In genomic region chr3:97911459-97911858, GRCh38 we compare ENCODE assay signal across 20 cellular contexts.
DNase-seq lines count a peak whose midpoint lies in the region; ATAC-seq and TF ChIP-seq lines count a peak whose summit lies in the region.
"Had no signal": no experiment of that assay in that cellular context is flagged by ENCODE, and none has a peak within 500 bp of the region (broad histone marks: within the 10 kb centered on the region; RNA-seq: fewer than 3 reads in every experiment).

No MANE protein-coding gene starts in this region.

- peaks cover 29% of the 10 kb centered on the region for H3K4me1 Mint-ChIP-seq in activated CD8-positive, alpha-beta memory T cell treated with anti-CD3 and anti-CD28 coated beads, Interleukin-2, amount 10 ng/mL, durations not matched to agents 7 days and 5 days
- H3K4me1 Mint-ChIP-seq in CD8-positive, alpha-beta memory T cell, result peaks cover 31 to 43% (median 42%) of the 10 kb centered on the region in 3 donors
- peaks cover 15 to 32% (median 21%) of the 10 kb centered on the region in 7 donors for H3K4me1 Mint-ChIP-seq in naive thymus-derived CD4-positive, alpha-beta T cell

- H3K36me3 Mint-ChIP-seq in activated CD8-positive, alpha-beta memory T cell treated with anti-CD3 and anti-CD28 coated beads, Interleukin-2, amount 10 ng/mL, durations not matched to agents 7 days and 5 days, result peaks cover 27% of the 10 kb centered on the region
- H3K36me3 Mint-ChIP-seq in CD8-positive, alpha-beta memory T cell, result peaks cover 0 to 1% (median 0%) of the 10 kb centered on the region in 3 donors
- H3K36me3 Mint-ChIP-seq in naive thymus-derived CD4-positive, alpha-beta T cell, result peaks cover 0 to 48% (median 9%) of the 10 kb centered on the region in 5 donors

- no peaks in the 10 kb centered on the region for H3K27me3 Mint-ChIP-seq in activated CD8-positive, alpha-beta memory T cell treated with anti-CD3 and anti-CD28 coated beads, Interleukin-2, amount 10 ng/mL, durations not matched to agents 7 days and 5 days
- no peaks in the 10 kb centered on the region for H3K27me3 Mint-ChIP-seq in CD8-positive, alpha-beta memory T cell
- H3K27me3 Mint-ChIP-seq in naive thymus-derived CD4-positive, alpha-beta T cell, result no peaks in the 10 kb centered on the region

- no peak overlapping the region for H3K4me3 Mint-ChIP-seq in activated CD8-positive, alpha-beta memory T cell treated with anti-CD3 and anti-CD28 coated beads, Interleukin-2, amount 10 ng/mL, durations not matched to agents 7 days and 5 days
- H3K4me3 Mint-ChIP-seq in CD8-positive, alpha-beta memory T cell, result peak overlapping the region in 6 of 7 donors; percentile 86 to 92 (median 90)
- peak overlapping the region in 8 of 10 donors; percentile 48 to 89 (median 84) for H3K4me3 Mint-ChIP-seq in naive thymus-derived CD4-positive, alpha-beta T cell
- H3K4me3 Mint-ChIP-seq: neural progenitor cell had no signal

- no peaks in the 10 kb centered on the region for H3K36me3 ChIP-seq in CD8-positive, alpha-beta memory T cell (ENCODE audit: insufficient read depth, low read length)
- H3K36me3 ChIP-seq in WERI-Rb-1 (peaks cover 33% of the 10 kb centered on the region), esophagus squamous epithelium (peaks cover 0 to 41% (median 0%) of the 10 kb centered on the region in 3 donors)
- H3K36me3 ChIP-seq in naive thymus-derived CD4-positive, alpha-beta T cell (ENCODE audit: control insufficient read depth in 2 of 3, insufficient read depth in 3 of 3, low read length in 3 of 3), result no peaks in the 10 kb centered on the region
- H3K36me3 ChIP-seq: MG63, neural progenitor cell had no signal

- CTCF ChIA-PET in activated CD8-positive, alpha-beta memory T cell treated with anti-CD3 and anti-CD28 coated beads, Interleukin-2, amount 10 ng/mL, durations not matched to agents 7 days and 5 days (lab: Charles Lee), result no interaction called here
- CTCF ChIA-PET in CD8-positive, alpha-beta memory T cell (lab: Charles Lee), result interaction anchor here (0.9 kb wide), 1 partner anchor 119 kb away, joined by 3 read pairs; no protein-coding TSS in a partner anchor
- CTCF ChIA-PET in naive thymus-derived CD4-positive, alpha-beta T cell (lab: Charles Lee), result no interaction called here

- no peaks in the 10 kb centered on the region for H3K27me3 ChIP-seq in CD8-positive, alpha-beta memory T cell (ENCODE audit: insufficient read depth, low read length, poor library complexity, severe bottlenecking)
- H3K27me3 ChIP-seq in WERI-Rb-1 (ENCODE audit: insufficient read depth, low read depth, severe bottlenecking), result no peaks in the 10 kb centered on the region
- no peaks in the 10 kb centered on the region for H3K27me3 ChIP-seq in naive thymus-derived CD4-positive, alpha-beta T cell (ENCODE audit: control insufficient read depth in 2 of 2, insufficient read depth in 2 of 2, low read length in 2 of 2)
- H3K27me3 ChIP-seq in esophagus squamous epithelium, result no peaks in the 10 kb centered on the region
- H3K27me3 ChIP-seq: MG63, neural progenitor cell, upper lobe of left lung had no signal

- peak overlapping the region; percentile 9 for H3K27ac ChIP-seq in CD8-positive, alpha-beta memory T cell (ENCODE audit: low read depth, low read length)
- peak overlapping the region; percentile 85 for H3K27ac ChIP-seq in WERI-Rb-1
- no peak overlapping the region for H3K27ac ChIP-seq in naive thymus-derived CD4-positive, alpha-beta T cell (ENCODE audit: low read depth, low read length)
- H3K27ac ChIP-seq in esophagus squamous epithelium, result peak overlapping the region in 1 of 4 donors; percentile 72
- H3K27ac ChIP-seq: neural progenitor cell had no signal

- DNase-seq in activated CD8-positive, alpha-beta memory T cell treated with anti-CD3 and anti-CD28 coated beads, Interleukin-2, amount 10 ng/mL, durations not matched to agents 7 days and 5 days, result no peak
- no peak for DNase-seq in activated CD8-positive, alpha-beta memory T cell treated with anti-CD3 and anti-CD28 coated beads, Interleukin-2, amount 50 U/mL, for 48 hours
- no peak for DNase-seq in CD8-positive, alpha-beta memory T cell
- peak; percentile 58 for DNase-seq in WERI-Rb-1
- DNase-seq in naive thymus-derived CD4-positive, alpha-beta T cell, result no peak
- DNase-seq in esophagus squamous epithelium (lab: John Stamatoyannopoulos, UW), result no peak
- DNase-seq in NCI-H1417 treated with DMSO at 0.1 percent for 48 hours (lab: John Stamatoyannopoulos, UW), result no peak
- DNase-seq: activated CD4-positive, CD25-positive, alpha-beta regulatory T cell; amniotic stem cell; caudate nucleus; COR-L47; effector CD4-positive, alpha-beta T cell; kidney; MG63; NCI-H2029; stimulated activated CD4-positive, alpha-beta T cell treated with anti-CD3 and anti-CD28 coated beads, Interleukin-15, amount 100 ng/mL, for 24 hours; stimulated activated naive CD8-positive, alpha-beta T cell treated with anti-CD3 and anti-CD28 coated beads, Interleukin-15, Interleukin-2, amounts not matched to agents 100 U/mL and 50 U/mL, for 24 hours; upper lobe of left lung had no signal

- 60 to 84% methylated on average over 3 of the region's 3 CpGs for WGBS in esophagus squamous epithelium, 2 donors

- intact Hi-C loops in naive thymus-derived CD4-positive, alpha-beta T cell (cut with micrococcal nuclease), result loop anchor here in 1 of 2 donors (1.0 kb wide), 2 partner anchors 60 to 90 kb away; no protein-coding TSS in a partner anchor
- intact Hi-C loops in esophagus squamous epithelium (cut with DNase I), result no loop called here

- POLR2A ChIA-PET in CD8-positive, alpha-beta memory T cell (lab: Charles Lee), result interaction anchor here (0.6 kb wide), 1 partner anchor 39 kb away, joined by 3 read pairs; no protein-coding TSS in a partner anchor
- POLR2A ChIA-PET in naive thymus-derived CD4-positive, alpha-beta T cell (lab: Charles Lee), result interaction anchor here (0.7 to 1.2 kb wide), 3 partner anchors 12 to 41 kb away, joined by 3 to 4 read pairs (median 4); no protein-coding TSS in a partner anchor

- TF ChIP-seq CTCF in WERI-Rb-1 (IDR thresholded peaks at IDR 0.05; ENCODE audit: low read depth, low read length) (no peak), esophagus squamous epithelium (IDR thresholded peaks at IDR 0.05) (no peak)

- H3K4me1 ChIP-seq in CD8-positive, alpha-beta memory T cell (ENCODE audit: insufficient read depth, low read length), result peaks cover 20% of the 10 kb centered on the region
- H3K4me1 ChIP-seq in naive thymus-derived CD4-positive, alpha-beta T cell (ENCODE audit: control insufficient read depth in 2 of 2, insufficient read depth in 2 of 2, low read length in 2 of 2), result peaks cover 17 to 18% of the 10 kb centered on the region in 2 donors
- peaks cover 0 to 38% (median 19%) of the 10 kb centered on the region in 3 donors for H3K4me1 ChIP-seq in esophagus squamous epithelium
- H3K4me1 ChIP-seq: neural progenitor cell had no signal

- no peaks in the 10 kb centered on the region for H3K9me3 Mint-ChIP-seq in activated CD8-positive, alpha-beta memory T cell treated with anti-CD3 and anti-CD28 coated beads, Interleukin-2, amount 10 ng/mL, durations not matched to agents 7 days and 5 days (ENCODE audit: low read depth)
- H3K9me3 Mint-ChIP-seq in CD8-positive, alpha-beta memory T cell, result peaks cover 2 to 7% (median 3%) of the 10 kb centered on the region in 5 donors
- peaks cover 0 to 30% (median 8%) of the 10 kb centered on the region in 11 donors for H3K9me3 Mint-ChIP-seq in naive thymus-derived CD4-positive, alpha-beta T cell

- no peak for ATAC-seq in activated CD8-positive, alpha-beta memory T cell treated with anti-CD3 and anti-CD28 coated beads, Interleukin-2, amount 10 ng/mL, durations not matched to agents 7 days and 5 days
- ATAC-seq in naive thymus-derived CD4-positive, alpha-beta T cell, result no peak
- no peak for ATAC-seq in GM19397 (IDR thresholded peaks at IDR 0.05; ENCODE audit: unreplicated experiment)
- ATAC-seq: stimulated activated naive CD8-positive, alpha-beta T cell treated with anti-CD3 and anti-CD28 coated beads, Interleukin-15, Interleukin-2, amounts not matched to agents 100 U/mL and 50 U/mL, for 24 hours had no signal

- no peak for TF ChIP-seq POLR2A in esophagus squamous epithelium (IDR thresholded peaks at IDR 0.05)

- peak overlapping the region; percentile 89 for H3K27ac Mint-ChIP-seq in activated CD8-positive, alpha-beta memory T cell treated with anti-CD3 and anti-CD28 coated beads, Interleukin-2, amount 10 ng/mL, durations not matched to agents 7 days and 5 days
- H3K27ac Mint-ChIP-seq in CD8-positive, alpha-beta memory T cell, result peak overlapping the region; percentile 84 to 98 (median 96)
- H3K27ac Mint-ChIP-seq in naive thymus-derived CD4-positive, alpha-beta T cell, result peak overlapping the region; percentile 65 to 98 (median 95)
- H3K27ac Mint-ChIP-seq: neural progenitor cell had no signal

- peak overlapping the region; percentile 33 for H3K4me3 ChIP-seq in CD8-positive, alpha-beta memory T cell (ENCODE audit: low read length)
- no peak overlapping the region for H3K4me3 ChIP-seq in WERI-Rb-1 (ENCODE audit: low read depth, low read length)
- no peak overlapping the region for H3K4me3 ChIP-seq in naive thymus-derived CD4-positive, alpha-beta T cell (ENCODE audit: low read length)
- H3K4me3 ChIP-seq in esophagus squamous epithelium, result no peak overlapping the region
- H3K4me3 ChIP-seq: MG63, neural progenitor cell had no signal

- H3K9me3 ChIP-seq in CD8-positive, alpha-beta memory T cell (ENCODE audit: low read length), result peaks cover 3% of the 10 kb centered on the region
- H3K9me3 ChIP-seq in WERI-Rb-1 (ENCODE audit: severe bottlenecking) (no peaks in the 10 kb centered on the region), esophagus squamous epithelium (no peaks in the 10 kb centered on the region)
- no peaks in the 10 kb centered on the region for H3K9me3 ChIP-seq in naive thymus-derived CD4-positive, alpha-beta T cell (ENCODE audit: control insufficient read depth in 2 of 3, low read length in 3 of 3)
- H3K9me3 ChIP-seq: MG63, upper lobe of left lung had no signal
